In the genomic region with DNA sequence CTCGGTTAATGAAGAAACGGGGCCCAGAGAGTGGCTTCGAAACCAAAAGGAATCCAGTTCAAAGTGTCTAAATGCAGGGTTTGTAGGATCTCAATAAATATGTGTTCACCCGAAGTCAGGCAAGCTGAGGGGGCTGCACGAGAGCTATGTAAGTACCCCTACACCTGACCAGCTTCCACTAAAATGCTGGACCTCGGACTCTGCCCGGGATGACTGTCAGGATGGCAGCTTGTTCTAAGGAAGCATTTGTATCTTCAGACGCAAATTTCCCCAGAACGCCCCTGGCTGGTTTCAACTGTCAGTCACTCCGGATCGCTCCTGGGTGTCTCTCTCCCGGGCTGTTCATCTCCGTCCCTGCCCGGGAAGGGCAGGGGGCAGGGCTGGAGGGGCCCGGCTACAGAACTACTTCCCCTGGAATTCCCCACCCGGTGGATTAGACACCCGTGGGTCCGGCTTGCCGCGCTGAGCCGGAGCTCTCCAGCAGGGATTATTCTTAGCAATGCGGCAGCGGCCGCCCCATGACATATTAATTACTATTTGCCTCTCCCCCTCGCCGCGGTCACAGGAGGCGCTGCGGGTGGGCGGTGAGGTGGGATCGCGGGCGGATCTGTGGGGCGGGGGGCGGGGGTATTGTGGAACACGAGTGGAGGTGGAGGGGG, we compare ENCODE assay signal across 7 cellular contexts.
A peak's percentile ranks its signal among the peaks of the same experiment; 100 is the strongest.
DNase-seq lines count a peak whose midpoint lies in the region; ATAC-seq and TF ChIP-seq lines count a peak whose summit lies in the region.

No MANE protein-coding gene starts in this region.

- TF ChIP-seq POLR2A in IMR-90 (IDR thresholded peaks at IDR 0.05; ENCODE audit: low read depth, low read length) (no peak), suprapubic skin (IDR thresholded peaks at IDR 0.05) (no peak)

- H2BK120ac ChIP-seq in IMR-90 (ENCODE audit: low read depth, low read length) = no peak overlapping the region

- H4K5ac ChIP-seq in IMR-90 (ENCODE audit: low read depth, low read length) = no peak overlapping the region

- H2BK5ac ChIP-seq in IMR-90 (ENCODE audit: low read depth, low read length, poor library complexity, severe bottlenecking) = no peak overlapping the region

- H3K9ac ChIP-seq in IMR-90 (ENCODE audit: low read depth, low read length) = no peak overlapping the region

- H3K18ac ChIP-seq in IMR-90 (ENCODE audit: low read depth, low read length) = no peak overlapping the region

- CTCF ChIA-PET in IMR-90 (lab: Yijun Ruan, JAX) = no interaction called here

- H3K27me3 ChIP-seq in IMR-90 (ENCODE audit: control insufficient read depth, insufficient read depth, low read length) (peaks cover 27% of the 10 kb centered on the region), brain microvascular endothelial cell (replicated peaks) (peaks cover 5% of the 10 kb centered on the region), suprapubic skin (peaks cover 14% of the 10 kb centered on the region)

- no peak overlapping the region for H2AFZ ChIP-seq in IMR-90 (replicated peaks; ENCODE audit: low read length, poor library complexity)

- no peak overlapping the region for H3K27ac ChIP-seq in IMR-90 (ENCODE audit: insufficient read depth, low read length)
- no peak overlapping the region for H3K27ac ChIP-seq in brain microvascular endothelial cell
- H3K27ac ChIP-seq in suprapubic skin = peak overlapping the region; percentile 93

- in situ Hi-C loops in IMR-90 (cut with MboI; ENCODE audit: low sequenced_read_pairs) = no loop called here
- in situ Hi-C loops in brain microvascular endothelial cell (cut with HindIII; ENCODE audit: low pct_ligation_motif_present, low sequenced_read_pairs) = no loop called here

- no peak overlapping the region for H3K4ac ChIP-seq in IMR-90 (ENCODE audit: low read depth, low read length)

- no peak overlapping the region for H4K91ac ChIP-seq in IMR-90 (ENCODE audit: insufficient read depth, low read depth, low read length)

- POLR2A ChIA-PET in IMR-90 (lab: Charles Lee; ENCODE audit: unreplicated experiment) = no interaction called here

- dilution Hi-C loops in IMR-90 (cut with HindIII; ENCODE audit: low sequenced_read_pairs, unreplicated experiment) = no loop called here

- no peaks in the 10 kb centered on the region for H3K79me1 ChIP-seq in IMR-90 (ENCODE audit: low read depth in 1 of 2, low read length in 2 of 2)

- no peaks in the 10 kb centered on the region for H4K20me1 ChIP-seq in IMR-90 (ENCODE audit: insufficient read depth, low read length)

- no peak overlapping the region for H3K56ac ChIP-seq in IMR-90 (ENCODE audit: extremely low read depth, insufficient read depth, low read length)

- H2BK20ac ChIP-seq in IMR-90 (ENCODE audit: low read depth, low read length) = no peak overlapping the region

- no peak for TF ChIP-seq CTCF in IMR-90 (conservative IDR thresholded peaks at IDR 0.05; ENCODE audit: low read depth, low read length)
- TF ChIP-seq CTCF in brain microvascular endothelial cell (IDR thresholded peaks at IDR 0.05; ENCODE audit: low read depth, low read length, missing control alignments) = no peak
- TF ChIP-seq CTCF in suprapubic skin (IDR thresholded peaks at IDR 0.05) = no peak

- intact Hi-C loops in IMR-90 (cut with micrococcal nuclease) = no loop called here

- WGBS in IMR-90 (ENCODE audit: extremely low coverage in 2 of 2, insufficient read length in 1 of 2), 2 experiments = 10% methylated on average over 2 of the region's 36 CpGs; no CpG with 5 or more reads in 1 of the 2 experiments
- 15% methylated on average over 5 of the region's 36 CpGs for WGBS in suprapubic skin

- H2BK15ac ChIP-seq in IMR-90 (ENCODE audit: low read depth, low read length) = no peak overlapping the region

- H3K14ac ChIP-seq in IMR-90 (replicated peaks; ENCODE audit: low read depth, low read length) = no peak overlapping the region

- TF ChIP-seq EP300 in suprapubic skin (IDR thresholded peaks at IDR 0.05) = no peak

- no peak for DNase-seq in IMR-90
- DNase-seq in brain microvascular endothelial cell = no peak
- peak; percentile 34 for DNase-seq in kidney glomerular epithelial cell (lab: John Stamatoyannopoulos, UW)
- no peak for DNase-seq in suprapubic skin (ENCODE audit: low spot score in 2 of 2)
- no peak for DNase-seq in midbrain (lab: John Stamatoyannopoulos, UW)
- DNase-seq in GM19240 (ENCODE audit: insufficient read length, low spot score) = no peak
- no peak for DNase-seq in cerebellar nuclear complex (lab: John Stamatoyannopoulos, UW)

- H3K9me1 ChIP-seq in IMR-90 (ENCODE audit: insufficient read depth, low read length) = no peaks in the 10 kb centered on the region

- H3K23ac ChIP-seq in IMR-90 (ENCODE audit: low read depth, low read length) = no peak overlapping the region

- H3K36me3 ChIP-seq in IMR-90 (ENCODE audit: control insufficient read depth, insufficient read depth, low read length) (no peaks in the 10 kb centered on the region), brain microvascular endothelial cell (replicated peaks) (no peaks in the 10 kb centered on the region), suprapubic skin (no peaks in the 10 kb centered on the region)

- H3K4me1 ChIP-seq in IMR-90 (ENCODE audit: control insufficient read depth, insufficient read depth, low read length) = no peaks in the 10 kb centered on the region
- H3K4me1 ChIP-seq in suprapubic skin = peaks cover 32% of the 10 kb centered on the region

- H2AK5ac ChIP-seq in IMR-90 (ENCODE audit: low read depth, low read length) = no peak overlapping the region

- H3K4me3 ChIP-seq in IMR-90 (ENCODE audit: insufficient read depth, low read depth, low read length) (no peak overlapping the region), brain microvascular endothelial cell (ENCODE audit: low read depth, low read length) (peak overlapping the region; percentile 59), suprapubic skin (peak overlapping the region; percentile 81)

- peak; percentile 42; the same call in 1 of the 2 replicates for ATAC-seq in IMR-90 (ENCODE audit: low read depth)

- no peak overlapping the region for H2AK9ac ChIP-seq in IMR-90 (replicated peaks; ENCODE audit: low read depth, low read length, poor library complexity)

- BruUV-seq in IMR-90 (replicated peaks; lab: Mats Ljungman, UMichigan) = no TSS peak

- no peak overlapping the region for H4K8ac ChIP-seq in IMR-90 (ENCODE audit: low read depth in 2 of 2, low read length in 2 of 2)

- no peaks in the 10 kb centered on the region for H3K9me3 ChIP-seq in IMR-90 (ENCODE audit: control insufficient read depth, insufficient read depth, low read length)
- H3K9me3 ChIP-seq in suprapubic skin = no peaks in the 10 kb centered on the region

- peak overlapping the region; percentile 22; the same call in 1 of the 2 replicates for H3K4me2 ChIP-seq in IMR-90 (ENCODE audit: low read depth, low read length)

- TF ChIP-seq RAD21 in IMR-90 (IDR thresholded peaks at IDR 0.05; ENCODE audit: low read length) = no peak

TF ChIP-seq in IMR-90, 13 proteins besides CTCF, POLR2A, EP300 and RAD21:
- TF ChIP-seq MAZ (IDR thresholded peaks at IDR 0.05; ENCODE audit: borderline replicate concordance, low read depth, low read length) (no peak), CHD1 (IDR thresholded peaks at IDR 0.05; ENCODE audit: low read depth, low read length) (no peak), MXI1 (IDR thresholded peaks at IDR 0.05; ENCODE audit: borderline replicate concordance, low read depth, low read length) (no peak), RCOR1 (IDR thresholded peaks at IDR 0.05; ENCODE audit: insufficient replicate concordance, low read length) (no peak), CEBPB (IDR thresholded peaks at IDR 0.05; ENCODE audit: low read depth, low read length) (no peak), RFX5 (IDR thresholded peaks at IDR 0.05; ENCODE audit: low read depth, low read length) (no peak), SMC3 (IDR thresholded peaks at IDR 0.05; ENCODE audit: low read depth, low read length) (no peak), FOS (IDR thresholded peaks at IDR 0.05; ENCODE audit: low read depth, low read length) (no peak)
- TF ChIP-seq, protein P1, sequence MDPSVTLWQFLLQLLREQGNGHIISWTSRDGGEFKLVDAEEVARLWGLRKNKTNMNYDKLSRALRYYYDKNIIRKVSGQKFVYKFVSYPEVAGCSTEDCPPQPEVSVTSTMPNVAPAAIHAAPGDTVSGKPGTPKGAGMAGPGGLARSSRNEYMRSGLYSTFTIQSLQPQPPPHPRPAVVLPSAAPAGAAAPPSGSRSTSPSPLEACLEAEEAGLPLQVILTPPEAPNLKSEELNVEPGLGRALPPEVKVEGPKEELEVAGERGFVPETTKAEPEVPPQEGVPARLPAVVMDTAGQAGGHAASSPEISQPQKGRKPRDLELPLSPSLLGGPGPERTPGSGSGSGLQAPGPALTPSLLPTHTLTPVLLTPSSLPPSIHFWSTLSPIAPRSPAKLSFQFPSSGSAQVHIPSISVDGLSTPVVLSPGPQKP (IDR thresholded peaks at IDR 0.05; ENCODE audit: borderline replicate concordance, low read depth, low read length) = no peak
TF ChIP-seq in IMR-90: peak in this region for 0.
